In genomic region chr19:11375143-11375948, GRCh38 we compare ENCODE assay signal across 1 cellular context.
TF ChIP-seq lines count a peak whose summit lies in the region.

No MANE protein-coding gene starts in this region.

TF ChIP-seq in A549, 52 proteins besides CTCF, POLR2A, EP300 and RAD21 (continued from another document):
- TF ChIP-seq, protein P1, sequence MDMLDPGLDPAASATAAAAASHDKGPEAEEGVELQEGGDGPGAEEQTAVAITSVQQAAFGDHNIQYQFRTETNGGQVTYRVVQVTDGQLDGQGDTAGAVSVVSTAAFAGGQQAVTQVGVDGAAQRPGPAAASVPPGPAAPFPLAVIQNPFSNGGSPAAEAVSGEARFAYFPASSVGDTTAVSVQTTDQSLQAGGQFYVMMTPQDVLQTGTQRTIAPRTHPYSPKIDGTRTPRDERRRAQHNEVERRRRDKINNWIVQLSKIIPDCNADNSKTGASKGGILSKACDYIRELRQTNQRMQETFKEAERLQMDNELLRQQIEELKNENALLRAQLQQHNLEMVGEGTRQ (IDR thresholded peaks at IDR 0.05): no peak
- TF ChIP-seq CBX2 (IDR thresholded peaks at IDR 0.05; ENCODE audit: borderline replicate concordance, low read depth) (no peak), GATA3 (IDR thresholded peaks at IDR 0.05; ENCODE audit: borderline replicate concordance) (no peak), FOXS1 (CRISPR knock-in tag; IDR thresholded peaks at IDR 0.05) (no peak)
TF ChIP-seq in A549: peak in this region for 0.
